ENCODE assay signal across 1 cellular context in genomic region chr17:75262112-75262606, GRCh38.
TF ChIP-seq lines count a peak whose summit lies in the region.

No MANE protein-coding gene starts in this region.

TF ChIP-seq in H1, 55 proteins besides CTCF, POLR2A, EP300 and RAD21:
- TF ChIP-seq TEAD4 (IDR thresholded peaks at IDR 0.05; ENCODE audit: low read depth, low read length) (no peak), SIX5 (IDR thresholded peaks at IDR 0.05; ENCODE audit: low read depth, low read length) (no peak), PHF8 (conservative IDR thresholded peaks at IDR 0.05; ENCODE audit: low read depth, low read length) (0 out of 2 replicates have a peak, but pooled peaks have one; percentile 27), KDM5A (IDR thresholded peaks at IDR 0.05; ENCODE audit: low read length) (peak; percentile 82; the same call in 1 of the 2 replicates), E2F6 (IDR thresholded peaks at IDR 0.05) (no peak)
